ENCODE assay signal across 8 cellular contexts in genomic region chr5:31530541-31531265, GRCh38. TPM values are rescaled to one million over a fixed set of nuclear protein-coding genes. Genes with fewer than 3 reads are reported as not detected.
A peak's percentile ranks its signal among the peaks of the same experiment; 100 is the strongest.
DNase-seq lines count a peak whose midpoint lies in the region; ATAC-seq, FAIRE-seq and TF ChIP-seq lines count a peak whose summit lies in the region.

No MANE protein-coding gene starts in this region.

- ATAC-seq in HG03097 (IDR thresholded peaks at IDR 0.05; ENCODE audit: low FRiP score, unreplicated experiment), result no peak
- no peak for ATAC-seq in GM18873 (IDR thresholded peaks at IDR 0.05; ENCODE audit: low FRiP score, unreplicated experiment)

- H3K4me1 ChIP-seq in H1 (replicated peaks in 1 of 4; ENCODE audit: control insufficient read depth in 3 of 4, insufficient read depth in 4 of 4, low read length in 3 of 4), result peaks cover 0 to 8% (median 3%) of the 10 kb centered on the region in 4 experiments; a peak in 3 of 7 replicates

- peaks cover 11 to 35% of the 10 kb centered on the region in 2 experiments for H3K79me2 ChIP-seq in H1 (ENCODE audit: control insufficient read depth in 1 of 2, insufficient read depth in 2 of 2, low read length in 2 of 2)

- no peak overlapping the region for H2BK120ac ChIP-seq in H1 (replicated peaks; ENCODE audit: low read depth, low read length)

- no peak for TF ChIP-seq EP300 in H1 (IDR thresholded peaks at IDR 0.05; ENCODE audit: borderline replicate concordance in 1 of 2, low read depth in 2 of 2, low read length in 2 of 2)

- H2BK20ac ChIP-seq in H1 (ENCODE audit: low read length), result no peak overlapping the region

- H3K23me2 ChIP-seq in H1 (ENCODE audit: low read depth, low read length), result peaks cover 5% of the 10 kb centered on the region

- no peaks in the 10 kb centered on the region for H3K27me3 Mint-ChIP-seq in osteocyte (ENCODE audit: unreplicated experiment)

- H3K9me3 ChIP-seq in H1 (ENCODE audit: insufficient read depth in 2 of 2, low read depth in 1 of 2, low read length in 1 of 2), result no peaks in the 10 kb centered on the region

- TF ChIP-seq POLR2A in H1 (IDR thresholded peaks at IDR 0.05; ENCODE audit: control extremely low read depth in 1 of 2, low read depth in 2 of 2, low read length in 2 of 2), result no peak

- H3K9ac ChIP-seq in H1 (replicated peaks in 1 of 4; ENCODE audit: extremely low read depth in 1 of 4, low read depth in 3 of 4, low read length in 3 of 4), result peak overlapping the region; percentile 10 to 92 (median 76)

- H3K9me3 Mint-ChIP-seq in osteocyte (ENCODE audit: unreplicated experiment), result no peaks in the 10 kb centered on the region

- peaks cover 14 to 50% (median 30%) of the 10 kb centered on the region in 4 experiments for H3K36me3 ChIP-seq in H1 (ENCODE audit: control insufficient read depth in 2 of 4, insufficient read depth in 4 of 4, low read length in 3 of 4)

- TF ChIP-seq CTCF in H1 (IDR thresholded peaks at IDR 0.05; ENCODE audit: control extremely low read depth in 1 of 3, insufficient read depth in 1 of 3, low read depth in 1 of 3, low read length in 3 of 3) (no peak), osteocyte (IDR thresholded peaks at IDR 0.05) (no peak)

- no peak overlapping the region for H2BK5ac ChIP-seq in H1 (ENCODE audit: low read depth, low read length)

- H3K36me3 Mint-ChIP-seq in osteocyte (ENCODE audit: unreplicated experiment), result peaks cover 38% of the 10 kb centered on the region

- peaks cover 44% of the 10 kb centered on the region for H3K4me1 Mint-ChIP-seq in osteocyte (ENCODE audit: unreplicated experiment)

- H3K18ac ChIP-seq in H1 (ENCODE audit: extremely low read depth, low read length), result no peak overlapping the region

- peak overlapping the region; percentile 98 for H3K4me3 Mint-ChIP-seq in osteocyte (ENCODE audit: unreplicated experiment)

- no peaks in the 10 kb centered on the region for H3K27me3 ChIP-seq in H1 (replicated peaks in 1 of 4; ENCODE audit: control insufficient read depth in 3 of 4, extremely low read depth in 1 of 4, insufficient read depth in 3 of 4, low read length in 3 of 4)

- H4K91ac ChIP-seq in H1 (replicated peaks; ENCODE audit: insufficient read length, low read length), result no peak overlapping the region

- no peak overlapping the region for H3K27ac Mint-ChIP-seq in osteocyte (ENCODE audit: unreplicated experiment)

- POLR2A ChIA-PET in H1 (lab: Charles Lee; ENCODE audit: partially characterized antibody), result interaction anchor here (0.6 to 2.0 kb wide), 3 partner anchors 11 to 220 kb away, joined by 3 to 6 read pairs (median 3); no protein-coding TSS in a partner anchor

- H3K27ac ChIP-seq in H1 (ENCODE audit: low read depth, low read length), result no peak overlapping the region

- CTCF ChIA-PET in H1 (lab: Charles Lee; ENCODE audit: partially characterized antibody), result interaction anchor here (0.6 to 1.2 kb wide), 4 partner anchors 109 to 959 kb away, joined by 3 to 7 read pairs (median 3); no protein-coding TSS in a partner anchor

- H3K14ac ChIP-seq in H1 (ENCODE audit: insufficient read length), result no peak overlapping the region

- no peak overlapping the region for H2AK5ac ChIP-seq in H1 (ENCODE audit: low read depth, low read length)

- no peak overlapping the region for H4K5ac ChIP-seq in H1 (ENCODE audit: insufficient read length, low read depth, low read length)

- H3K4me3 ChIP-seq in H1 (ENCODE audit: extremely low read depth in 1 of 4, insufficient read depth in 2 of 4, low read depth in 3 of 4, low read length in 4 of 4), result peak overlapping the region; percentile 84 to 96 (median 94); a peak in 7 of 8 replicates

- no peak overlapping the region for H2BK15ac ChIP-seq in H1 (ENCODE audit: low read length)

- H3K56ac ChIP-seq in H1 (replicated peaks; ENCODE audit: insufficient read length, low read depth, low read length), result no peak overlapping the region

- H2BK12ac ChIP-seq in H1 (ENCODE audit: low read depth, low read length), result no peak overlapping the region

- FAIRE-seq in H1 (lab: Jason Lieb, UNC), result no peak

- H2AFZ ChIP-seq in H1 (ENCODE audit: low read length), result no peak overlapping the region

- no peak for TF ChIP-seq RAD21 in H1 (IDR thresholded peaks at IDR 0.05 in 1 of 2, conservative IDR thresholded peaks at IDR 0.05 in 1 of 2; ENCODE audit: low read depth in 2 of 2, low read length in 2 of 2)

- H3K23ac ChIP-seq in H1 (ENCODE audit: insufficient read length), result no peak overlapping the region

- H3K4ac ChIP-seq in H1 (replicated peaks; ENCODE audit: insufficient read length, low read depth, low read length), result no peak overlapping the region

- H4K20me1 ChIP-seq in H1 (replicated peaks in 1 of 2; ENCODE audit: control insufficient read depth in 1 of 2, insufficient read depth in 2 of 2, low read length in 2 of 2), result peaks cover 0 to 2% of the 10 kb centered on the region in 2 experiments

- no peak overlapping the region for H4K8ac ChIP-seq in H1 (ENCODE audit: extremely low read depth, insufficient read depth, low read length)

- DNase-seq in EL (peak; percentile 65), NCI-H82 (lab: John Stamatoyannopoulos, UW) (peak; percentile 75), H1 (ENCODE audit: low read depth in 1 of 2, low spot score in 2 of 2) (no peak), osteocyte (ENCODE audit: extremely low spot score, unreplicated experiment) (no peak), SKM-1 treated with dmso at 0.1 percent for 144 hours (lab: John Stamatoyannopoulos, UW; ENCODE audit: unreplicated experiment) (no peak), GOT3 (lab: John Stamatoyannopoulos, UW) (no peak)

- peaks cover 4% of the 10 kb centered on the region; the same call in 1 of the 2 replicates for H3K79me1 ChIP-seq in H1 (ENCODE audit: low read depth, low read length)

- WGBS in H1 (ENCODE audit: extremely low coverage in 1 of 2, insufficient coverage in 1 of 2, insufficient read length in 1 of 2, insufficient replicate concordance in 2 of 2, low coverage in 1 of 2, low lambda C conversion rate in 2 of 2, missing lambda C conversion rate in 1 of 2), 2 experiments, result 84% methylated on average over 9 of the region's 9 CpGs; no CpG with 5 or more reads in 1 of the 2 experiments

- H3K4me2 ChIP-seq in H1 (ENCODE audit: insufficient read depth in 1 of 2, low read depth in 2 of 2, low read length in 2 of 2), result peak overlapping the region; percentile 74 to 81

TF ChIP-seq in H1, 55 proteins besides CTCF, POLR2A, EP300 and RAD21:
- TF ChIP-seq MAFK (IDR thresholded peaks at IDR 0.05; ENCODE audit: low read depth, low read length) (no peak), RNF2 (IDR thresholded peaks at IDR 0.05; ENCODE audit: borderline replicate concordance, low read depth, low read length, missing control alignments, poor library complexity, severe bottlenecking) (no peak), YY1 (IDR thresholded peaks at IDR 0.05; ENCODE audit: low read depth, low read length) (no peak), RXRA (IDR thresholded peaks at IDR 0.05; ENCODE audit: insufficient read depth, low read depth, low read length) (no peak), CEBPB (IDR thresholded peaks at IDR 0.05; ENCODE audit: low read depth, low read length) (no peak), BCL11A (IDR thresholded peaks at IDR 0.05; ENCODE audit: low read depth in 2 of 2, low read length in 2 of 2) (no peak), FOSL1 (IDR thresholded peaks at IDR 0.05; ENCODE audit: insufficient read depth, low read depth, low read length) (no peak), SIN3A (conservative IDR thresholded peaks at IDR 0.05 in 1 of 2, IDR thresholded peaks at IDR 0.05 in 1 of 2; ENCODE audit: low read depth in 1 of 2, low read length in 2 of 2) (no peak), KDM1A (IDR thresholded peaks at IDR 0.05; ENCODE audit: borderline replicate concordance, low read length) (no peak), CREB1 (IDR thresholded peaks at IDR 0.05) (no peak), MAX (IDR thresholded peaks at IDR 0.05) (no peak), POU5F1 (IDR thresholded peaks at IDR 0.05; ENCODE audit: low read depth, low read length) (no peak)
TF ChIP-seq in H1: peak in this region for 0.

RNA-seq across cellular contexts. Expression of gene DROSHA, which starts 1.2 kb away (rescaled TPM):
- 122 and 124 TPM in 2 replicates for total RNA-seq in H1 (2021; fragmentation: NEBNext Ultra II Directional; extraction: Animal tissue kit (Norgen Biotek cat#: 25700))
- 65.9 and 82.0 TPM in 2 replicates for polyA plus RNA-seq in H1 (2011; rRNA removed)
- 64.1 TPM for polyA plus RNA-seq in H1 (2011; cell fraction: cytosol; rRNA removed)
- polyA plus RNA-seq in H1 (2011; cell fraction: nucleus; rRNA removed), result 99.0 TPM
- 72.8 to 122 TPM (median 91.1 TPM) in 4 replicates for polyA plus RNA-seq in H1 (2012, experiment 1 of 2)
- polyA plus RNA-seq in H1 (2012, experiment 2 of 2), result 9.9 TPM
- polyA plus RNA-seq in H1 (2013, experiment 1 of 2), result 93.6 TPM
- 97.7 TPM for polyA plus RNA-seq in H1 (2013, experiment 2 of 2)
- polyA minus RNA-seq in H1 (2011; rRNA and poly(A)+ RNA removed), result 149 and 182 TPM in 2 replicates
- polyA minus RNA-seq in H1 (2011; cell fraction: cytosol; rRNA and poly(A)+ RNA removed), result 51.5 TPM
- polyA minus RNA-seq in H1 (2011; cell fraction: nucleus; rRNA and poly(A)+ RNA removed), result 102 TPM
- total RNA-seq in osteocyte, result 70.9 and 71.5 TPM in 2 replicates

RNA-seq across cellular contexts. Expression of gene C5orf22, which starts 1.4 kb away (rescaled TPM):
- 34.0 and 36.2 TPM in 2 replicates for total RNA-seq in H1 (2021; fragmentation: NEBNext Ultra II Directional; extraction: Animal tissue kit (Norgen Biotek cat#: 25700))
- polyA plus RNA-seq in H1 (2011; rRNA removed), result 19.6 and 22.8 TPM in 2 replicates
- polyA plus RNA-seq in H1 (2011; cell fraction: cytosol; rRNA removed), result 18.0 TPM
- 8.7 TPM for polyA plus RNA-seq in H1 (2011; cell fraction: nucleus; rRNA removed)
- polyA plus RNA-seq in H1 (2012, experiment 1 of 2), result 16.5 to 22.9 TPM (median 18.5 TPM) in 4 replicates
- polyA plus RNA-seq in H1 (2012, experiment 2 of 2), result 1.7 TPM
- 21.8 TPM for polyA plus RNA-seq in H1 (2013, experiment 1 of 2)
- 23.2 TPM for polyA plus RNA-seq in H1 (2013, experiment 2 of 2)
- 20.8 and 33.3 TPM in 2 replicates for polyA minus RNA-seq in H1 (2011; rRNA and poly(A)+ RNA removed)
- 16.2 TPM for polyA minus RNA-seq in H1 (2011; cell fraction: cytosol; rRNA and poly(A)+ RNA removed)
- 22.3 TPM for polyA minus RNA-seq in H1 (2011; cell fraction: nucleus; rRNA and poly(A)+ RNA removed)
- 24.1 and 27.9 TPM in 2 replicates for total RNA-seq in osteocyte

Comparison
In these comparisons a context has a peak if more than half of its experiments do, and no peak if none do; other contexts are left out.
1. DNase-seq: peak in EL (single experiment) and NCI-H82 (single experiment); none in H1 (0 of 2), osteocyte (single experiment), SKM-1 treated with dmso at 0.1 percent for 144 hours (single experiment) and GOT3 (single experiment).